1 cellular context compared by ENCODE assay signal in genomic region chr18:35577045-35577848, GRCh38.
TF ChIP-seq lines count a peak whose summit lies in the region.

No MANE protein-coding gene starts in this region.

TF ChIP-seq in GM12878, 131 proteins besides CTCF, POLR2A, EP300 and RAD21 (continued from another document):
- TF ChIP-seq ATF2 (IDR thresholded peaks at IDR 0.05; ENCODE audit: low read length): peak; percentile 86
- no peak for TF ChIP-seq CHD1 (IDR thresholded peaks at IDR 0.05; ENCODE audit: low read depth, low read length)
- TF ChIP-seq BCL11A (IDR thresholded peaks at IDR 0.05; ENCODE audit: low read depth, low read length): peak; percentile 96
- peak; percentile 91 for TF ChIP-seq MLLT1 (IDR thresholded peaks at IDR 0.05)
- no peak; the same call in 1 of the 2 replicates for TF ChIP-seq ZBTB40 (IDR thresholded peaks at IDR 0.05; ENCODE audit: borderline replicate concordance)
